In genomic region chr9:129460323-129461261, GRCh38 we compare ENCODE assay signal across 8 cellular contexts.
A peak's percentile ranks its signal among the peaks of the same experiment; 100 is the strongest.
DNase-seq lines count a peak whose midpoint lies in the region; ATAC-seq, FAIRE-seq and TF ChIP-seq lines count a peak whose summit lies in the region.

No MANE protein-coding gene starts in this region.

- H3K4me1 ChIP-seq in HAP-1: peaks cover 22% of the 10 kb centered on the region
- H3K4me1 ChIP-seq in adipocyte (ENCODE audit: control insufficient read depth, insufficient read depth, low read length): peaks cover 39% of the 10 kb centered on the region
- peaks cover 40% of the 10 kb centered on the region for H3K4me1 ChIP-seq in cardiac muscle cell (ENCODE audit: low read depth)
- peaks cover 17 to 26% (median 25%) of the 10 kb centered on the region in 3 donors for H3K4me1 ChIP-seq in pancreas
- H3K4me1 ChIP-seq in thymus (ENCODE audit: control insufficient read depth, insufficient read depth, low read length): peaks cover 40% of the 10 kb centered on the region

- H3K9me3 ChIP-seq in HAP-1 (no peaks in the 10 kb centered on the region), adipocyte (ENCODE audit: control insufficient read depth, low read length) (no peaks in the 10 kb centered on the region), cardiac muscle cell (ENCODE audit: low read depth) (no peaks in the 10 kb centered on the region), pancreas (no peaks in the 10 kb centered on the region), thymus (ENCODE audit: control insufficient read depth) (no peaks in the 10 kb centered on the region)

- H3K36me3 ChIP-seq in HAP-1 (replicated peaks): no peaks in the 10 kb centered on the region
- H3K36me3 ChIP-seq in adipocyte (ENCODE audit: control insufficient read depth, insufficient read depth, low read length, severe bottlenecking): no peaks in the 10 kb centered on the region
- H3K36me3 ChIP-seq in cardiac muscle cell: no peaks in the 10 kb centered on the region
- no peaks in the 10 kb centered on the region for H3K36me3 ChIP-seq in pancreas
- H3K36me3 ChIP-seq in thymus (ENCODE audit: control insufficient read depth, insufficient read depth): no peaks in the 10 kb centered on the region

- H3K27ac ChIP-seq in cardiac muscle cell: peak overlapping the region; percentile 97
- H3K27ac ChIP-seq in pancreas: peak overlapping the region; percentile 95 to 99 (median 98)
- peak overlapping the region; percentile 94 for H3K27ac ChIP-seq in thymus (ENCODE audit: low read depth)

- TF ChIP-seq CTCF in cardiac muscle cell (IDR thresholded peaks at IDR 0.05; ENCODE audit: low read depth, low read length) (peak; percentile 16), pancreas (IDR thresholded peaks at IDR 0.05) (no peak)

- ATAC-seq in pancreas: peak; percentile 89 to 95 (median 92)

- in situ Hi-C loops in HAP-1 (cut with MboI; ENCODE audit: low sequenced_read_pairs): no loop called here

- DNase-seq in DMS79 (lab: John Stamatoyannopoulos, UW): peak; percentile 98
- peak; percentile 94 to 98 for DNase-seq in HAP-1 (ENCODE audit: low spot score in 2 of 2)
- DNase-seq in NCI-H1105 (lab: John Stamatoyannopoulos, UW): peak; percentile 93
- peak; percentile 96 for DNase-seq in SW480 (ENCODE audit: low spot score)
- peak; percentile 99 for DNase-seq in adipocyte (ENCODE audit: low read depth)
- peak; percentile 98 to 100 for DNase-seq in cardiac muscle cell (ENCODE audit: low read depth in 1 of 2, low spot score in 1 of 2)
- DNase-seq in pancreas: peak; percentile 91 to 99 (median 98)

- H3K9ac ChIP-seq in adipocyte (ENCODE audit: low read length): peak overlapping the region; percentile 98

- H3K4me3 ChIP-seq in HAP-1: peak overlapping the region; percentile 28
- H3K4me3 ChIP-seq in adipocyte (ENCODE audit: low read length): peak overlapping the region; percentile 75
- peak overlapping the region; percentile 18 for H3K4me3 ChIP-seq in cardiac muscle cell
- H3K4me3 ChIP-seq in pancreas: peak overlapping the region; percentile 12 to 49 (median 28)
- H3K4me3 ChIP-seq in thymus (ENCODE audit: low read length): peak overlapping the region; percentile 58

- H3K27me3 ChIP-seq in HAP-1 (ENCODE audit: low read depth): no peaks in the 10 kb centered on the region
- no peaks in the 10 kb centered on the region for H3K27me3 ChIP-seq in adipocyte (replicated peaks; ENCODE audit: control insufficient read depth, insufficient read depth, low read length)
- no peaks in the 10 kb centered on the region for H3K27me3 ChIP-seq in cardiac muscle cell
- H3K27me3 ChIP-seq in pancreas: no peaks in the 10 kb centered on the region
- H3K27me3 ChIP-seq in thymus (ENCODE audit: control insufficient read depth, insufficient read depth): no peaks in the 10 kb centered on the region

- WGBS in pancreas, 2 donors: 5 to 6% methylated on average over 40 to 51 of the region's 51 CpGs
- 4% methylated on average over 49 of the region's 51 CpGs for WGBS in thymus

- FAIRE-seq in pancreas (lab: Jason Lieb, UNC): no peak

- intact Hi-C loops in pancreas (cut with DNase I): no loop called here

Comparison
In these comparisons a context has a peak if more than half of its experiments do, and no peak if none do; other contexts are left out.
1. Peak in every context shown above with its lines: DNase-seq, ATAC-seq, H3K4me3 ChIP-seq and H3K27ac ChIP-seq.
2. H3K4me3 ChIP-seq: peak in every context shown above with its lines; median percentile 75 in adipocyte; 58 in thymus; 28 in HAP-1; 28 in pancreas; 18 in cardiac muscle cell.